ENCODE assay signal across 9 cellular contexts in genomic region chr6:37160922-37161778, GRCh38. TPM values are rescaled to one million over a fixed set of nuclear protein-coding genes. Genes with fewer than 3 reads are reported as not detected.
DNase-seq lines count a peak whose midpoint lies in the region; ATAC-seq, FAIRE-seq and TF ChIP-seq lines count a peak whose summit lies in the region.
"Had no signal": no experiment of that assay in that cellular context is flagged by ENCODE, and none has a peak within 500 bp of the region (broad histone marks: within the 10 kb centered on the region; RNA-seq: fewer than 3 reads in every experiment).

No MANE protein-coding gene starts in this region.

- H2AFZ ChIP-seq in neural progenitor cell (replicated peaks), result no peak overlapping the region

- no peak overlapping the region for H3K27ac Mint-ChIP-seq in neural progenitor cell
- H3K27ac Mint-ChIP-seq: activated naive CD8-positive, alpha-beta T cell had no signal

- FAIRE-seq in H54 (lab: Jason Lieb, UNC), result peak; percentile 66

- H3F3A ChIP-seq in neural progenitor cell (ENCODE audit: low read depth), result no peaks in the 10 kb centered on the region

- H3K36me3 Mint-ChIP-seq in neural progenitor cell, result no peaks in the 10 kb centered on the region
- H3K36me3 Mint-ChIP-seq: activated naive CD8-positive, alpha-beta T cell had no signal

- DNase-seq in BJ (ENCODE audit: low read depth) (peak; percentile 41), H54 (ENCODE audit: insufficient read length, low spot score) (no peak), RPMI8226 (peak; percentile 62), left lobe of liver (ENCODE audit: low spot score) (no peak), neural progenitor cell (ENCODE audit: low spot score) (no peak), stomach (no peak), dermis blood vessel endothelial cell (no peak)

- TF ChIP-seq CTCF in BJ (IDR thresholded peaks at IDR 0.05; ENCODE audit: insufficient read depth, low read depth, low read length), result no peak
- TF ChIP-seq CTCF in neural progenitor cell (IDR thresholded peaks at IDR 0.05), result no peak
- no peak for TF ChIP-seq CTCF in stomach (IDR thresholded peaks at IDR 0.05)

- no peaks in the 10 kb centered on the region for H3K9me3 Mint-ChIP-seq in neural progenitor cell

- no peaks in the 10 kb centered on the region for H4K20me1 ChIP-seq in neural progenitor cell (ENCODE audit: low read depth)

- no peak overlapping the region for H3K4me3 Mint-ChIP-seq in neural progenitor cell
- H3K4me3 Mint-ChIP-seq: activated naive CD8-positive, alpha-beta T cell had no signal

- H3K27me3 Mint-ChIP-seq in neural progenitor cell (ENCODE audit: insufficient read depth, low read depth), result peaks cover 7% of the 10 kb centered on the region
- H3K27me3 Mint-ChIP-seq: activated naive CD8-positive, alpha-beta T cell had no signal

- H3K4me1 ChIP-seq in neural progenitor cell (peaks cover 3% of the 10 kb centered on the region), stomach (peaks cover 5 to 24% (median 9%) of the 10 kb centered on the region in 4 donors)

- no peak overlapping the region for H3K4me3 ChIP-seq in BJ (ENCODE audit: low read depth, low read length)
- no peak overlapping the region for H3K4me3 ChIP-seq in neural progenitor cell
- no peak overlapping the region for H3K4me3 ChIP-seq in stomach

- H3K9ac ChIP-seq in neural progenitor cell, result no peak overlapping the region

- H3K9me3 ChIP-seq in neural progenitor cell (ENCODE audit: low read depth), result no peaks in the 10 kb centered on the region
- no peaks in the 10 kb centered on the region for H3K9me3 ChIP-seq in stomach

- TF ChIP-seq EP300 in stomach (IDR thresholded peaks at IDR 0.05), result no peak

- CTCF ChIA-PET in BJ (lab: Yijun Ruan, JAX), result interaction anchor here (1.0 to 1.6 kb wide), 3 partner anchors 10 to 111 kb away, joined by 3 to 10 read pairs (median 4); no protein-coding TSS in a partner anchor

- H3K4me1 Mint-ChIP-seq in neural progenitor cell, result peaks cover 10% of the 10 kb centered on the region

- H3K36me3 ChIP-seq in BJ (ENCODE audit: control insufficient read depth, insufficient read depth, low read length) (no peaks in the 10 kb centered on the region), neural progenitor cell (no peaks in the 10 kb centered on the region), stomach (no peaks in the 10 kb centered on the region)

- intact Hi-C loops in stomach (cut with DNase I; ENCODE audit: low total_unique reads), result no loop called here

- H3K27ac ChIP-seq in neural progenitor cell (no peak overlapping the region), stomach (peak overlapping the region in 2 of 5 donors; percentile 40 to 70)

- H3K79me2 ChIP-seq in neural progenitor cell (ENCODE audit: low read depth), result no peaks in the 10 kb centered on the region

- 76 to 79% (median 77%) methylated on average over 8 of the region's 8 CpGs for WGBS in stomach, 5 donors

- POLR2A ChIA-PET in BJ (lab: Charles Lee), result interaction anchor here (0.6 kb wide), 1 partner anchor 824 kb away, joined by 6 read pairs; no protein-coding TSS in a partner anchor

- ATAC-seq in left lobe of liver, result peak; percentile 11
- no peak for ATAC-seq in HG02759 (IDR thresholded peaks at IDR 0.05; ENCODE audit: unreplicated experiment)

- no peak overlapping the region for H3K4me2 ChIP-seq in neural progenitor cell

- H3K27me3 ChIP-seq in BJ (ENCODE audit: control insufficient read depth, insufficient read depth, low read length) (no peaks in the 10 kb centered on the region), neural progenitor cell (no peaks in the 10 kb centered on the region), stomach (no peaks in the 10 kb centered on the region)

- TF ChIP-seq POLR2A in H54 (IDR thresholded peaks at IDR 0.05; ENCODE audit: low read depth, low read length) (no peak), stomach (IDR thresholded peaks at IDR 0.05) (no peak)

RNA-seq across cellular contexts. Expression of gene PIM1, which starts 8.8 kb away (rescaled TPM):
- polyA plus RNA-seq in BJ (2011; rRNA removed) (13.9 and 20.7 TPM in 2 replicates), stomach (10 to 100 TPM; 19.9 to 59.1 (median 25.5) TPM)
- 19.3 and 23.8 TPM in 2 replicates for polyA minus RNA-seq in BJ (2011; rRNA and poly(A)+ RNA removed)
- total RNA-seq in left lobe of liver (5.7 TPM), neural progenitor cell (ENCODE audit: low replicate concordance) (9.1 and 18.9 TPM in 2 replicates), stomach (10 to 100 TPM in 4 of 5 donors, 1 to 10 TPM in 1; 9.8 to 52.9 (median 16.9) TPM), dermis blood vessel endothelial cell (1.3 and 2.6 TPM in 2 replicates)

Comparison
In these comparisons a context has a peak if more than half of its experiments do, and no peak if none do; other contexts are left out.
1. DNase-seq: peak in BJ (single experiment) and RPMI8226 (single experiment); none in H54 (single experiment), left lobe of liver (single experiment), neural progenitor cell (single experiment), stomach (single experiment) and dermis blood vessel endothelial cell (single experiment).